Comparison of ENCODE assay signal across 1 cellular context in genomic region chr11:72493426-72494108, GRCh38.
TF ChIP-seq lines count a peak whose summit lies in the region.

No MANE protein-coding gene starts in this region.

TF ChIP-seq in K562, 482 proteins besides CTCF, POLR2A, EP300 and RAD21 (continued from another document):
- no peak for TF ChIP-seq ZNF512 (tag; IDR thresholded peaks at IDR 0.05)
- no peak for TF ChIP-seq HSF4 (CRISPR knock-in tag; IDR thresholded peaks at IDR 0.05; ENCODE audit: borderline replicate concordance)
- TF ChIP-seq MTA3 (IDR thresholded peaks at IDR 0.05; ENCODE audit: borderline replicate concordance): no peak
- TF ChIP-seq PTTG1 (tag; IDR thresholded peaks at IDR 0.05; ENCODE audit: low read depth): no peak
- no peak for TF ChIP-seq CTBP1 (IDR thresholded peaks at IDR 0.05; ENCODE audit: borderline replicate concordance)
- no peak for TF ChIP-seq RHOXF2B (CRISPR knock-in tag; conservative IDR thresholded peaks at IDR 0.05)
- TF ChIP-seq TAF15 (IDR thresholded peaks at IDR 0.05; ENCODE audit: low read depth, low read length): no peak
- peak; percentile 59; the same call in 1 of the 2 replicates for TF ChIP-seq HEY1 (CRISPR knock-in tag; IDR thresholded peaks at IDR 0.05; ENCODE audit: borderline replicate concordance)
- TF ChIP-seq NELFE (IDR thresholded peaks at IDR 0.05; ENCODE audit: insufficient read depth, insufficient read length): no peak
- no peak for TF ChIP-seq POU5F1 (IDR thresholded peaks at IDR 0.05; ENCODE audit: borderline replicate concordance, low read depth, low read length, partially characterized antibody)
- TF ChIP-seq SRSF1 (IDR thresholded peaks at IDR 0.05; ENCODE audit: low read depth, low read length): no peak
- no peak for TF ChIP-seq NR2F6 (CRISPR knock-in tag; IDR thresholded peaks at IDR 0.05)
- no peak for TF ChIP-seq PURB (CRISPR knock-in tag; IDR thresholded peaks at IDR 0.05; ENCODE audit: low read depth)
- no peak for TF ChIP-seq RBM22 (IDR thresholded peaks at IDR 0.05; ENCODE audit: low read depth, low read length, poor library complexity, severe bottlenecking)
- no peak for TF ChIP-seq MCM7 (IDR thresholded peaks at IDR 0.05)
- no peak for TF ChIP-seq ZFPM2 (CRISPR knock-in tag; IDR thresholded peaks at IDR 0.05)
- TF ChIP-seq ZNF76 (CRISPR knock-in tag; IDR thresholded peaks at IDR 0.05; ENCODE audit: borderline replicate concordance): no peak
- TF ChIP-seq FOXA3 (CRISPR knock-in tag; conservative IDR thresholded peaks at IDR 0.05 in 1 of 2, IDR thresholded peaks at IDR 0.05 in 1 of 2): peak in 1 of 2 experiments; percentile 91; a peak in 2 of 4 replicates
- no peak for TF ChIP-seq BRD9 (IDR thresholded peaks at IDR 0.05; ENCODE audit: low read depth, partially characterized antibody)
- TF ChIP-seq MTA2 (IDR thresholded peaks at IDR 0.05; ENCODE audit: low read depth): peak; percentile 96
- no peak for TF ChIP-seq MLX (CRISPR knock-in tag; conservative IDR thresholded peaks at IDR 0.05)
- TF ChIP-seq ZNF23 (CRISPR knock-in tag; IDR thresholded peaks at IDR 0.05): no peak
- peak; percentile 99 for TF ChIP-seq CBFA2T3 (IDR thresholded peaks at IDR 0.05)
- no peak for TF ChIP-seq IFI16 (CRISPR knock-in tag; IDR thresholded peaks at IDR 0.05)
- 0 out of 2 replicates have a peak, but pooled peaks have one; percentile 56 for TF ChIP-seq GTF2E2 (tag; IDR thresholded peaks at IDR 0.05)
- TF ChIP-seq MED1 (CRISPR knock-in tag; IDR thresholded peaks at IDR 0.05; ENCODE audit: borderline replicate concordance): no peak
- TF ChIP-seq ZNF212 (CRISPR knock-in tag; IDR thresholded peaks at IDR 0.05): no peak
- no peak for TF ChIP-seq CHD4 (IDR thresholded peaks at IDR 0.05; ENCODE audit: insufficient read depth, insufficient replicate concordance, low read depth, low read length, poor library complexity, severe bottlenecking)
- 0 out of 2 replicates have a peak, but pooled peaks have one; percentile 15 for TF ChIP-seq ZNF384 (IDR thresholded peaks at IDR 0.05; ENCODE audit: low read depth, low read length)
- no peak for TF ChIP-seq WHSC1 (IDR thresholded peaks at IDR 0.05; ENCODE audit: low read length)
- TF ChIP-seq ESRRB (CRISPR knock-in tag; IDR thresholded peaks at IDR 0.05; ENCODE audit: borderline replicate concordance): no peak
- no peak for TF ChIP-seq ASH1L (IDR thresholded peaks at IDR 0.05; ENCODE audit: borderline replicate concordance, low read depth, partially characterized antibody)
- TF ChIP-seq, protein P1, sequence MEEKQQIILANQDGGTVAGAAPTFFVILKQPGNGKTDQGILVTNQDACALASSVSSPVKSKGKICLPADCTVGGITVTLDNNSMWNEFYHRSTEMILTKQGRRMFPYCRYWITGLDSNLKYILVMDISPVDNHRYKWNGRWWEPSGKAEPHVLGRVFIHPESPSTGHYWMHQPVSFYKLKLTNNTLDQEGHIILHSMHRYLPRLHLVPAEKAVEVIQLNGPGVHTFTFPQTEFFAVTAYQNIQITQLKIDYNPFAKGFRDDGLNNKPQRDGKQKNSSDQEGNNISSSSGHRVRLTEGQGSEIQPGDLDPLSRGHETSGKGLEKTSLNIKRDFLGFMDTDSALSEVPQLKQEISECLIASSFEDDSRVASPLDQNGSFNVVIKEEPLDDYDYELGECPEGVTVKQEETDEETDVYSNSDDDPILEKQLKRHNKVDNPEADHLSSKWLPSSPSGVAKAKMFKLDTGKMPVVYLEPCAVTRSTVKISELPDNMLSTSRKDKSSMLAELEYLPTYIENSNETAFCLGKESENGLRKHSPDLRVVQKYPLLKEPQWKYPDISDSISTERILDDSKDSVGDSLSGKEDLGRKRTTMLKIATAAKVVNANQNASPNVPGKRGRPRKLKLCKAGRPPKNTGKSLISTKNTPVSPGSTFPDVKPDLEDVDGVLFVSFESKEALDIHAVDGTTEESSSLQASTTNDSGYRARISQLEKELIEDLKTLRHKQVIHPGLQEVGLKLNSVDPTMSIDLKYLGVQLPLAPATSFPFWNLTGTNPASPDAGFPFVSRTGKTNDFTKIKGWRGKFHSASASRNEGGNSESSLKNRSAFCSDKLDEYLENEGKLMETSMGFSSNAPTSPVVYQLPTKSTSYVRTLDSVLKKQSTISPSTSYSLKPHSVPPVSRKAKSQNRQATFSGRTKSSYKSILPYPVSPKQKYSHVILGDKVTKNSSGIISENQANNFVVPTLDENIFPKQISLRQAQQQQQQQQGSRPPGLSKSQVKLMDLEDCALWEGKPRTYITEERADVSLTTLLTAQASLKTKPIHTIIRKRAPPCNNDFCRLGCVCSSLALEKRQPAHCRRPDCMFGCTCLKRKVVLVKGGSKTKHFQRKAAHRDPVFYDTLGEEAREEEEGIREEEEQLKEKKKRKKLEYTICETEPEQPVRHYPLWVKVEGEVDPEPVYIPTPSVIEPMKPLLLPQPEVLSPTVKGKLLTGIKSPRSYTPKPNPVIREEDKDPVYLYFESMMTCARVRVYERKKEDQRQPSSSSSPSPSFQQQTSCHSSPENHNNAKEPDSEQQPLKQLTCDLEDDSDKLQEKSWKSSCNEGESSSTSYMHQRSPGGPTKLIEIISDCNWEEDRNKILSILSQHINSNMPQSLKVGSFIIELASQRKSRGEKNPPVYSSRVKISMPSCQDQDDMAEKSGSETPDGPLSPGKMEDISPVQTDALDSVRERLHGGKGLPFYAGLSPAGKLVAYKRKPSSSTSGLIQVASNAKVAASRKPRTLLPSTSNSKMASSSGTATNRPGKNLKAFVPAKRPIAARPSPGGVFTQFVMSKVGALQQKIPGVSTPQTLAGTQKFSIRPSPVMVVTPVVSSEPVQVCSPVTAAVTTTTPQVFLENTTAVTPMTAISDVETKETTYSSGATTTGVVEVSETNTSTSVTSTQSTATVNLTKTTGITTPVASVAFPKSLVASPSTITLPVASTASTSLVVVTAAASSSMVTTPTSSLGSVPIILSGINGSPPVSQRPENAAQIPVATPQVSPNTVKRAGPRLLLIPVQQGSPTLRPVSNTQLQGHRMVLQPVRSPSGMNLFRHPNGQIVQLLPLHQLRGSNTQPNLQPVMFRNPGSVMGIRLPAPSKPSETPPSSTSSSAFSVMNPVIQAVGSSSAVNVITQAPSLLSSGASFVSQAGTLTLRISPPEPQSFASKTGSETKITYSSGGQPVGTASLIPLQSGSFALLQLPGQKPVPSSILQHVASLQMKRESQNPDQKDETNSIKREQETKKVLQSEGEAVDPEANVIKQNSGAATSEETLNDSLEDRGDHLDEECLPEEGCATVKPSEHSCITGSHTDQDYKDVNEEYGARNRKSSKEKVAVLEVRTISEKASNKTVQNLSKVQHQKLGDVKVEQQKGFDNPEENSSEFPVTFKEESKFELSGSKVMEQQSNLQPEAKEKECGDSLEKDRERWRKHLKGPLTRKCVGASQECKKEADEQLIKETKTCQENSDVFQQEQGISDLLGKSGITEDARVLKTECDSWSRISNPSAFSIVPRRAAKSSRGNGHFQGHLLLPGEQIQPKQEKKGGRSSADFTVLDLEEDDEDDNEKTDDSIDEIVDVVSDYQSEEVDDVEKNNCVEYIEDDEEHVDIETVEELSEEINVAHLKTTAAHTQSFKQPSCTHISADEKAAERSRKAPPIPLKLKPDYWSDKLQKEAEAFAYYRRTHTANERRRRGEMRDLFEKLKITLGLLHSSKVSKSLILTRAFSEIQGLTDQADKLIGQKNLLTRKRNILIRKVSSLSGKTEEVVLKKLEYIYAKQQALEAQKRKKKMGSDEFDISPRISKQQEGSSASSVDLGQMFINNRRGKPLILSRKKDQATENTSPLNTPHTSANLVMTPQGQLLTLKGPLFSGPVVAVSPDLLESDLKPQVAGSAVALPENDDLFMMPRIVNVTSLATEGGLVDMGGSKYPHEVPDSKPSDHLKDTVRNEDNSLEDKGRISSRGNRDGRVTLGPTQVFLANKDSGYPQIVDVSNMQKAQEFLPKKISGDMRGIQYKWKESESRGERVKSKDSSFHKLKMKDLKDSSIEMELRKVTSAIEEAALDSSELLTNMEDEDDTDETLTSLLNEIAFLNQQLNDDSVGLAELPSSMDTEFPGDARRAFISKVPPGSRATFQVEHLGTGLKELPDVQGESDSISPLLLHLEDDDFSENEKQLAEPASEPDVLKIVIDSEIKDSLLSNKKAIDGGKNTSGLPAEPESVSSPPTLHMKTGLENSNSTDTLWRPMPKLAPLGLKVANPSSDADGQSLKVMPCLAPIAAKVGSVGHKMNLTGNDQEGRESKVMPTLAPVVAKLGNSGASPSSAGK (IDR thresholded peaks at IDR 0.05): no peak
- TF ChIP-seq, protein P2, sequence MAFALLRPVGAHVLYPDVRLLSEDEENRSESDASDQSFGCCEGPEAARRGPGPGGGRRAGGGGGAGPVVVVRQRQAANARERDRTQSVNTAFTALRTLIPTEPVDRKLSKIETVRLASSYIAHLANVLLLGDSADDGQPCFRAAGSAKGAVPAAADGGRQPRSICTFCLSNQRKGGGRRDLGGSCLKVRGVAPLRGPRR (CRISPR knock-in tag; IDR thresholded peaks at IDR 0.05): no peak
- TF ChIP-seq ZNF253 (CRISPR knock-in tag; conservative IDR thresholded peaks at IDR 0.05): no peak
- TF ChIP-seq PKNOX1 (IDR thresholded peaks at IDR 0.05): peak; percentile 73
- TF ChIP-seq NEUROD1 (IDR thresholded peaks at IDR 0.05; ENCODE audit: borderline replicate concordance, low read depth, low read length, partially characterized antibody): peak; percentile 33
- TF ChIP-seq COPS2 (conservative IDR thresholded peaks at IDR 0.05): no peak
- no peak for TF ChIP-seq DIDO1 (tag; IDR thresholded peaks at IDR 0.05; ENCODE audit: low read depth)
- no peak for TF ChIP-seq TAF7 (tag; IDR thresholded peaks at IDR 0.05)
- TF ChIP-seq PRMT5 (CRISPR knock-in tag; IDR thresholded peaks at IDR 0.05): no peak
- no peak for TF ChIP-seq SIN3B (IDR thresholded peaks at IDR 0.05; ENCODE audit: low read depth)
- no peak for TF ChIP-seq ZNF830 (CRISPR knock-in tag; IDR thresholded peaks at IDR 0.05)
- TF ChIP-seq KDM4B (IDR thresholded peaks at IDR 0.05; ENCODE audit: borderline replicate concordance in 2 of 2, low read depth in 1 of 2): no peak
- no peak for TF ChIP-seq HMG20B (CRISPR knock-in tag; IDR thresholded peaks at IDR 0.05)
- TF ChIP-seq TCFL5 (CRISPR knock-in tag; conservative IDR thresholded peaks at IDR 0.05): no peak
- TF ChIP-seq MTF1 (CRISPR knock-in tag; IDR thresholded peaks at IDR 0.05; ENCODE audit: borderline replicate concordance): no peak
